ENCODE assay signal across 8 cellular contexts in genomic region chr3:53170325-53171108, GRCh38. TPM values are rescaled to one million over a fixed set of nuclear protein-coding genes. Genes with fewer than 3 reads are reported as not detected.
DNase-seq lines count a peak whose midpoint lies in the region; ATAC-seq and TF ChIP-seq lines count a peak whose summit lies in the region.

No MANE protein-coding gene starts in this region.

- no peaks in the 10 kb centered on the region for H3F3A ChIP-seq in neural progenitor cell (ENCODE audit: low read depth)

- H3K27ac ChIP-seq in neural progenitor cell (no peak overlapping the region), prostate gland (no peak overlapping the region)

- H3K4me1 ChIP-seq in neural progenitor cell: peaks cover 36% of the 10 kb centered on the region
- H3K4me1 ChIP-seq in prostate gland (replicated peaks): peaks cover 31% of the 10 kb centered on the region

- no peaks in the 10 kb centered on the region for H3K79me2 ChIP-seq in neural progenitor cell (ENCODE audit: low read depth)

- no peak overlapping the region for H2AFZ ChIP-seq in neural progenitor cell (replicated peaks)

- H3K9me3 Mint-ChIP-seq in activated CD4-positive, alpha-beta memory T cell treated with anti-CD3 and anti-CD28 coated beads, Interleukin-2, amount 10 ng/mL, durations not matched to agents 7 days and 5 days: no peaks in the 10 kb centered on the region
- H3K9me3 Mint-ChIP-seq in neural progenitor cell: no peaks in the 10 kb centered on the region

- H3K36me3 ChIP-seq in neural progenitor cell: no peaks in the 10 kb centered on the region
- no peaks in the 10 kb centered on the region for H3K36me3 ChIP-seq in prostate gland

- H3K9me3 ChIP-seq in neural progenitor cell (ENCODE audit: low read depth): no peaks in the 10 kb centered on the region
- H3K9me3 ChIP-seq in prostate gland: no peaks in the 10 kb centered on the region

- H4K20me1 ChIP-seq in neural progenitor cell (ENCODE audit: low read depth): peaks cover 16% of the 10 kb centered on the region

- TF ChIP-seq CTCF in neural progenitor cell (IDR thresholded peaks at IDR 0.05) (no peak), prostate gland (IDR thresholded peaks at IDR 0.05) (no peak)

- H3K27me3 ChIP-seq in neural progenitor cell (no peaks in the 10 kb centered on the region), prostate gland (replicated peaks; ENCODE audit: insufficient read depth) (no peaks in the 10 kb centered on the region)

- peak; percentile 41 for DNase-seq in activated CD4-positive, alpha-beta memory T cell treated with anti-CD3 and anti-CD28 coated beads, Interleukin-2, amount 10 ng/mL, durations not matched to agents 7 days and 5 days
- DNase-seq in neural progenitor cell (ENCODE audit: low spot score) (no peak), NCI-H2171 (lab: John Stamatoyannopoulos, UW) (no peak), posterior vena cava (ENCODE audit: low spot score) (no peak), prostate gland (ENCODE audit: low spot score) (no peak)

- CTCF ChIA-PET in activated CD4-positive, alpha-beta memory T cell treated with anti-CD3 and anti-CD28 coated beads, Interleukin-2, amount 10 ng/mL, durations not matched to agents 7 days and 5 days (lab: Charles Lee): interaction anchor here (1.2 to 2.2 kb wide), 3 partner anchors 25 to 60 kb away, joined by 3 to 14 read pairs (median 7); no protein-coding TSS in a partner anchor

- TF ChIP-seq POLR2A in prostate gland (IDR thresholded peaks at IDR 0.05): no peak

- H3K4me3 ChIP-seq in neural progenitor cell (no peak overlapping the region), prostate gland (no peak overlapping the region)

- 63% methylated on average over 20 of the region's 20 CpGs for WGBS in prostate gland

- POLR2A ChIA-PET in activated CD4-positive, alpha-beta memory T cell treated with anti-CD3 and anti-CD28 coated beads, Interleukin-2, amount 10 ng/mL, durations not matched to agents 7 days and 5 days (lab: Charles Lee): interaction anchor here (0.8 to 1.3 kb wide), 3 partner anchors 10 to 20 kb away, joined by 3 read pairs; no protein-coding TSS in a partner anchor

- intact Hi-C loops in posterior vena cava (cut with DNase I): no loop called here
- intact Hi-C loops in prostate gland (cut with DNase I): no loop called here

- peaks cover 45% of the 10 kb centered on the region for H3K4me1 Mint-ChIP-seq in activated CD4-positive, alpha-beta memory T cell treated with anti-CD3 and anti-CD28 coated beads, Interleukin-2, amount 10 ng/mL, durations not matched to agents 7 days and 5 days
- peaks cover 42% of the 10 kb centered on the region for H3K4me1 Mint-ChIP-seq in neural progenitor cell

- no peak overlapping the region for H3K4me3 Mint-ChIP-seq in activated CD4-positive, alpha-beta memory T cell treated with anti-CD3 and anti-CD28 coated beads, Interleukin-2, amount 10 ng/mL, durations not matched to agents 7 days and 5 days
- H3K4me3 Mint-ChIP-seq in neural progenitor cell: no peak overlapping the region

- H3K36me3 Mint-ChIP-seq in activated CD4-positive, alpha-beta memory T cell treated with anti-CD3 and anti-CD28 coated beads, Interleukin-2, amount 10 ng/mL, durations not matched to agents 7 days and 5 days (ENCODE audit: low read depth): peaks cover 6% of the 10 kb centered on the region
- H3K36me3 Mint-ChIP-seq in neural progenitor cell: no peaks in the 10 kb centered on the region

- ATAC-seq in GM18498 (IDR thresholded peaks at IDR 0.05; ENCODE audit: unreplicated experiment) (peak; percentile 44), HG02938 (IDR thresholded peaks at IDR 0.05; ENCODE audit: unreplicated experiment) (peak; percentile 26), GM18520 (IDR thresholded peaks at IDR 0.05; ENCODE audit: unreplicated experiment) (no peak)

- no peak overlapping the region for H3K4me2 ChIP-seq in neural progenitor cell

- H3K27ac Mint-ChIP-seq in activated CD4-positive, alpha-beta memory T cell treated with anti-CD3 and anti-CD28 coated beads, Interleukin-2, amount 10 ng/mL, durations not matched to agents 7 days and 5 days: peak overlapping the region; percentile 23
- peak overlapping the region; percentile 34 for H3K27ac Mint-ChIP-seq in neural progenitor cell

- no peak overlapping the region for H3K9ac ChIP-seq in neural progenitor cell

- H3K27me3 Mint-ChIP-seq in activated CD4-positive, alpha-beta memory T cell treated with anti-CD3 and anti-CD28 coated beads, Interleukin-2, amount 10 ng/mL, durations not matched to agents 7 days and 5 days: no peaks in the 10 kb centered on the region
- peaks cover 21% of the 10 kb centered on the region for H3K27me3 Mint-ChIP-seq in neural progenitor cell (ENCODE audit: insufficient read depth, low read depth)

RNA-seq across cellular contexts. Expression of gene PRKCD, which starts 9.5 kb away (rescaled TPM):
- 10 to 100 TPM; 23.4 to 24.8 TPM for total RNA-seq in activated CD4-positive, alpha-beta memory T cell treated with anti-CD3 and anti-CD28 coated beads, Interleukin-2, amount 10 ng/mL, durations not matched to agents 7 days and 5 days
- total RNA-seq in neural progenitor cell (ENCODE audit: low replicate concordance) (4.9 and 8.9 TPM in 2 replicates), posterior vena cava (10 to 100 TPM; 34.1 to 36.3 TPM), prostate gland (10 to 100 TPM; 33.4 to 57.9 TPM)

RNA-seq across cellular contexts. Expression of gene RFT1, which starts 40.3 kb away (rescaled TPM):
- total RNA-seq in activated CD4-positive, alpha-beta memory T cell treated with anti-CD3 and anti-CD28 coated beads, Interleukin-2, amount 10 ng/mL, durations not matched to agents 7 days and 5 days: 10 to 100 TPM; 26.4 to 27.6 TPM
- total RNA-seq in neural progenitor cell (ENCODE audit: low replicate concordance) (17.0 and 17.2 TPM in 2 replicates), posterior vena cava (10 to 100 TPM; 13.6 to 15.7 TPM), prostate gland (10 to 100 TPM; 10.3 to 31.1 TPM)
